ENCODE assay signal across 22 cellular contexts in the genomic region with DNA sequence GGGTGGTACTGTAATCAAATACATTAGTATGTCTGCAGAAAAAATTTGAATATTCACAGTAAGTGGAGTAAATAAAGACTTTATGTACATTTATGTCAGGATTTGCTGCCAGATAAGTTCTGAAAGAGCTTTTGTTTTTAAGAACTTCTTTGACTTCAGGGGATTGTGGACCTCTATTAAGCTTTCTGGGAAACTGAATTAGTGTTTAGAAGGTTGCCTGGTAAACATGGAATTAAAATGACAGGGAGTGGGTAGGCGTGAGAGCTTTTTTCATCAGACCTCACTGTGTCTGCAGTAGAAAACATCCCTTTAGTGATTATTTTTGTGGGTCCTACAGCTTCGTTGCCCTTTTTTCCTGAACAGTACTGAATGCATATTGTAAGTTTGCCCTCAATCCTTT. TPM values are rescaled to one million over a fixed set of nuclear protein-coding genes. Genes with fewer than 3 reads are reported as not detected.
DNase-seq lines count a peak whose midpoint lies in the region; ATAC-seq and TF ChIP-seq lines count a peak whose summit lies in the region.
"Had no signal": no experiment of that assay in that cellular context is flagged by ENCODE, and none has a peak within 500 bp of the region (broad histone marks: within the 10 kb centered on the region; RNA-seq: fewer than 3 reads in every experiment).

No MANE protein-coding gene starts in this region.

- H3K27me3 ChIP-seq in H9 (ENCODE audit: insufficient read depth, low read length) = no peaks in the 10 kb centered on the region
- H3K27me3 ChIP-seq in mesendoderm (ENCODE audit: insufficient read depth, low read length, poor library complexity) = no peaks in the 10 kb centered on the region
- no peaks in the 10 kb centered on the region for H3K27me3 ChIP-seq in smooth muscle cell (ENCODE audit: low read depth)
- H3K27me3 ChIP-seq: SJSA1 had no signal

- H2AFZ ChIP-seq in H9 (ENCODE audit: low read length) (no peak overlapping the region), smooth muscle cell (ENCODE audit: low read depth) (no peak overlapping the region)
- H2AFZ ChIP-seq: PC-9 had no signal

- no peaks in the 10 kb centered on the region for H3F3A ChIP-seq in smooth muscle cell (ENCODE audit: low read depth)

- TF ChIP-seq CTCF in H9 (conservative IDR thresholded peaks at IDR 0.05) (no peak), WTC11 (IDR thresholded peaks at IDR 0.05) (no peak), smooth muscle cell (IDR thresholded peaks at IDR 0.05; ENCODE audit: borderline replicate concordance, insufficient read depth, poor library complexity, severe bottlenecking) (no peak)

- H3K18ac ChIP-seq in H9 (ENCODE audit: insufficient read length, low read depth, low read length) = no peak overlapping the region
- no peak overlapping the region for H3K18ac ChIP-seq in mesendoderm (ENCODE audit: low read length)

- H3T11ph ChIP-seq in H9 (ENCODE audit: low read length) = no peak overlapping the region

- H4K20me1 ChIP-seq in H9 (ENCODE audit: control insufficient read depth, insufficient read depth, insufficient read length) (no peaks in the 10 kb centered on the region), smooth muscle cell (ENCODE audit: low read depth) (peaks cover 11% of the 10 kb centered on the region)

- H3K23ac ChIP-seq in H9 (ENCODE audit: insufficient read length, low read depth, low read length) = no peak overlapping the region
- no peak overlapping the region for H3K23ac ChIP-seq in mesendoderm (ENCODE audit: low read length)

- H2BK120ac ChIP-seq in H9 (ENCODE audit: low read depth, low read length, poor library complexity, severe bottlenecking) (no peak overlapping the region), mesendoderm (ENCODE audit: low read depth, low read length) (no peak overlapping the region)

- H3K27ac Mint-ChIP-seq in H9 (peak overlapping the region; percentile 4 to 80 (median 33); a peak in 6 of 7 replicates), WTC11 (peak overlapping the region; percentile 64)
- H3K27ac Mint-ChIP-seq: B cell; CD8-positive, alpha-beta T cell had no signal

- H3K4me1 ChIP-seq in H9 (ENCODE audit: insufficient read depth, low read length) = no peaks in the 10 kb centered on the region
- peaks cover 2% of the 10 kb centered on the region for H3K4me1 ChIP-seq in mesendoderm (ENCODE audit: control insufficient read depth, low read depth, low read length)
- H3K4me1 ChIP-seq in smooth muscle cell (ENCODE audit: low read depth) = peaks cover 10% of the 10 kb centered on the region
- H3K4me1 ChIP-seq: A549, SJSA1 had no signal

- H3K27ac ChIP-seq in H9 (ENCODE audit: insufficient read length, low read depth, low read length) = no peak overlapping the region
- H3K27ac ChIP-seq in mesendoderm (ENCODE audit: low read depth, low read length) = peak overlapping the region; percentile 44
- H3K27ac ChIP-seq in smooth muscle cell (ENCODE audit: low read depth) = peak overlapping the region; percentile 57
- H3K27ac ChIP-seq: A549, C4-2B, PC-9, SJSA1 had no signal

- peaks cover 17 to 23% (median 22%) of the 10 kb centered on the region in 3 experiments for H3K36me3 Mint-ChIP-seq in H9 (ENCODE audit: insufficient read depth in 1 of 3, low read depth in 3 of 3)
- peaks cover 25% of the 10 kb centered on the region for H3K36me3 Mint-ChIP-seq in WTC11

- H2BK5ac ChIP-seq in H9 (ENCODE audit: insufficient read length, low read length) = no peak overlapping the region
- no peak overlapping the region for H2BK5ac ChIP-seq in mesendoderm (ENCODE audit: low read length)

- H3K9me3 Mint-ChIP-seq in H9 (peaks cover 9 to 12% of the 10 kb centered on the region in 2 experiments; a peak in 4 of 5 replicates), WTC11 (peaks cover 16% of the 10 kb centered on the region)
- H3K9me3 Mint-ChIP-seq: CD8-positive, alpha-beta T cell had no signal

- H3K4me3 Mint-ChIP-seq in H9 = no peak overlapping the region
- no peak overlapping the region for H3K4me3 Mint-ChIP-seq in WTC11
- H3K4me3 Mint-ChIP-seq: B cell; CD8-positive, alpha-beta T cell had no signal

- H3K4me3 ChIP-seq in mesendoderm (ENCODE audit: low read length) (no peak overlapping the region), smooth muscle cell (no peak overlapping the region)
- H3K4me3 ChIP-seq: A549, K562, PC-9, SJSA1 had no signal

- H3K27me3 Mint-ChIP-seq in H9 (ENCODE audit: low read depth) (no peaks in the 10 kb centered on the region), WTC11 (ENCODE audit: low read depth) (no peaks in the 10 kb centered on the region)
- H3K27me3 Mint-ChIP-seq: B cell had no signal

- H3K79me2 ChIP-seq in H9 (ENCODE audit: insufficient read depth, low read length) (peaks cover 9% of the 10 kb centered on the region; the same call in 1 of the 2 replicates), mesendoderm (ENCODE audit: control insufficient read depth, insufficient read depth, low read length) (peaks cover 10% of the 10 kb centered on the region), smooth muscle cell (ENCODE audit: low read depth) (peaks cover 24% of the 10 kb centered on the region)

- no peaks in the 10 kb centered on the region for H3K23me2 ChIP-seq in H9 (ENCODE audit: insufficient read length, low read depth, low read length, poor library complexity, severe bottlenecking)

- WGBS in H9 (ENCODE audit: extremely low coverage, insufficient read length, low lambda C conversion rate) = no CpG with 5 or more reads among the region's 2 CpGs
- no CpG with 5 or more reads among the region's 2 CpGs for WGBS in mesendoderm (ENCODE audit: extremely low coverage, insufficient coverage, low lambda C conversion rate)
- WGBS in smooth muscle cell (ENCODE audit: low lambda C conversion rate) = 50% methylated on average over 2 of the region's 2 CpGs

- no peak for DNase-seq in H9
- no peak for DNase-seq in WTC11 (ENCODE audit: low spot score)
- DNase-seq in mesendoderm = no peak
- no peak for DNase-seq in smooth muscle cell (lab: John Stamatoyannopoulos, UW; ENCODE audit: unreplicated experiment)
- no peak for DNase-seq in Kasumi-1 (lab: John Stamatoyannopoulos, UW)
- no peak for DNase-seq in mesenteric fat pad (ENCODE audit: low spot score)
- DNase-seq: CD8-positive, alpha-beta T cell; DMS 273 treated with DMSO at 0.1 percent for 48 hours; DMS79; GF-D8; NCI-H2029; NCI-H446 treated with DMSO at 0.1 percent for 48 hours; NCI-H526 treated with DMSO at 0.1 percent for 48 hours; PC-9; Right ventricle myocardium superior; RPMI8226 had no signal

- ATAC-seq in WTC11 = no peak
- no peak for ATAC-seq in GM21825 (IDR thresholded peaks at IDR 0.05; ENCODE audit: unreplicated experiment)
- ATAC-seq: A549; CD8-positive, alpha-beta T cell; K562 had no signal

- H3K4me1 Mint-ChIP-seq in H9 = peaks cover 11 to 20% of the 10 kb centered on the region in 2 experiments
- peaks cover 24% of the 10 kb centered on the region for H3K4me1 Mint-ChIP-seq in WTC11

- no peak overlapping the region for H4K91ac ChIP-seq in H9 (ENCODE audit: insufficient read length, low read depth, low read length)

- CTCF ChIA-PET in WTC11 (lab: Charles Lee) = interaction anchor here (1.5 kb wide), 1 partner anchor 42 kb away, joined by 3 read pairs; no protein-coding TSS in a partner anchor

- POLR2A ChIA-PET in WTC11 (lab: Charles Lee) = no interaction called here

- no peak overlapping the region for H2BK12ac ChIP-seq in H9 (ENCODE audit: insufficient read length, low read depth, low read length)

- H3K56ac ChIP-seq in H9 (ENCODE audit: insufficient read length, low read depth, low read length) = no peak overlapping the region
- no peak overlapping the region for H3K56ac ChIP-seq in mesendoderm (ENCODE audit: low read length)

- no peaks in the 10 kb centered on the region for H3K36me3 ChIP-seq in mesendoderm (ENCODE audit: control insufficient read depth, insufficient read depth, low read length)
- no peaks in the 10 kb centered on the region for H3K36me3 ChIP-seq in smooth muscle cell (ENCODE audit: low read depth)
- H3K36me3 ChIP-seq: SJSA1 had no signal

- H4K8ac ChIP-seq in H9 (replicated peaks; ENCODE audit: insufficient read length, low read depth, low read length) (no peak overlapping the region), mesendoderm (ENCODE audit: low read depth, low read length) (no peak overlapping the region)

- H3K14ac ChIP-seq in H9 (ENCODE audit: insufficient read depth, low read length) = no peak overlapping the region

- H4K5ac ChIP-seq in H9 (ENCODE audit: insufficient read length, low read depth, low read length) (no peak overlapping the region), mesendoderm (ENCODE audit: low read length) (no peak overlapping the region)

- no peak overlapping the region for H3K4ac ChIP-seq in H9 (ENCODE audit: low read depth, low read length)
- H3K4ac ChIP-seq in mesendoderm (ENCODE audit: low read depth, low read length) = no peak overlapping the region

- H3K9ac ChIP-seq in H9 (ENCODE audit: extremely low read depth, insufficient read length, low read length) = no peak overlapping the region
- no peak overlapping the region for H3K9ac ChIP-seq in mesendoderm (ENCODE audit: low read length)
- peak overlapping the region; percentile 54 for H3K9ac ChIP-seq in smooth muscle cell (ENCODE audit: low read depth)

- H2AK5ac ChIP-seq in H9 (ENCODE audit: insufficient read length, low read length) = no peak overlapping the region
- no peak overlapping the region for H2AK5ac ChIP-seq in mesendoderm (ENCODE audit: low read length)

- no peak overlapping the region for H2BK15ac ChIP-seq in H9 (ENCODE audit: low read depth, low read length)
- no peak overlapping the region for H2BK15ac ChIP-seq in mesendoderm (replicated peaks; ENCODE audit: low read depth)

- H3K4me2 ChIP-seq in H9 (ENCODE audit: insufficient read depth, insufficient read length, low read length) (no peak overlapping the region), mesendoderm (ENCODE audit: low read length) (no peak overlapping the region), smooth muscle cell (peak overlapping the region; percentile 51)
- H3K4me2 ChIP-seq: A549, PC-9 had no signal

- H3K79me1 ChIP-seq in H9 (ENCODE audit: insufficient read depth, low read depth, low read length, poor library complexity, severe bottlenecking) = peaks cover 4% of the 10 kb centered on the region
- peaks cover 8% of the 10 kb centered on the region for H3K79me1 ChIP-seq in mesendoderm (ENCODE audit: low read length)

- no peak overlapping the region for H2BK20ac ChIP-seq in H9 (ENCODE audit: low read depth, low read length, poor library complexity, severe bottlenecking)

- H3K9me3 ChIP-seq in H9 (ENCODE audit: control insufficient read depth, low read depth, low read length) = no peaks in the 10 kb centered on the region
- no peaks in the 10 kb centered on the region for H3K9me3 ChIP-seq in smooth muscle cell (replicated peaks; ENCODE audit: low read depth)
- H3K9me3 ChIP-seq: A549, SJSA1 had no signal

TF ChIP-seq in WTC11, 78 proteins besides CTCF, POLR2A, EP300 and RAD21 (continues in another document):
- TF ChIP-seq SMAD4 (CRISPR knock-in tag; IDR thresholded peaks at IDR 0.05) = no peak

RNA-seq across cellular contexts. Expression of gene SDHAF3, which starts 15.7 kb away (rescaled TPM):
- 14.1 and 18.7 TPM in 2 replicates for total RNA-seq in H9 (2021)
- 25.5 to 32.0 TPM (median 26.1 TPM) in 3 replicates for total RNA-seq in WTC11 (2021)
- 22.3 TPM for polyA plus RNA-seq in mesendoderm (2013, experiment 1 of 2)
- 22.8 TPM for polyA plus RNA-seq in mesendoderm (2013, experiment 2 of 2)
- total RNA-seq in smooth muscle cell = 15.6 and 25.6 TPM in 2 replicates
- polyA plus RNA-seq in smooth muscle cell = 28.5 and 29.1 TPM in 2 replicates
- 11.8 TPM for total RNA-seq in mesenteric fat pad
